Comparison of ENCODE assay signal across 11 cellular contexts in genomic region chr15:88345962-88346361, GRCh38.
"Had no signal": no experiment of that assay in that cellular context is flagged by ENCODE, and none has a peak within 500 bp of the region (broad histone marks: within the 10 kb centered on the region; RNA-seq: fewer than 3 reads in every experiment).

No MANE protein-coding gene starts in this region.

- H3K36me3 ChIP-seq: HAP-1 had no signal

- ATAC-seq: GM23338, HCT116 had no signal

- H3K9ac ChIP-seq: GM23248 had no signal

- H3K4me3 ChIP-seq: GM23248, GM23338, HAP-1 had no signal

- H3K9me3 ChIP-seq: HAP-1 had no signal

- H3K4me2 ChIP-seq: GM23338 had no signal

- FAIRE-seq: H1, H54 had no signal

- DNase-seq: GOT3, H7, H9, HCEC 1CT, HFFc6 had no signal

- H3K27ac ChIP-seq: GM23248 had no signal

- H2AFZ ChIP-seq: GM23248, GM23338 had no signal

- H3K4me1 ChIP-seq: HAP-1 had no signal
